In genomic region chr11:69666752-69667536, GRCh38 we compare ENCODE assay signal across 21 cellular contexts. TPM values are rescaled to one million over a fixed set of nuclear protein-coding genes. Genes with fewer than 3 reads are reported as not detected.
"Had no signal": no experiment of that assay in that cellular context is flagged by ENCODE, and none has a peak within 500 bp of the region (broad histone marks: within the 10 kb centered on the region; RNA-seq: fewer than 3 reads in every experiment).

No MANE protein-coding gene starts in this region.

- H3K4me3 ChIP-seq: left ventricle myocardium inferior, SJCRH30, stomach, testis, upper lobe of left lung had no signal

- H3K27me3 ChIP-seq: SJCRH30, stomach, testis, upper lobe of left lung had no signal

- ATAC-seq: activated CD8-positive, alpha-beta memory T cell treated with anti-CD3 and anti-CD28 coated beads, Interleukin-2, amount 10 ng/mL, durations not matched to agents 7 days and 5 days; activated T-cell treated with anti-CD3 and anti-CD28 coated beads, Interleukin-2, amount 50 U/mL, for 72 hours; effector memory CD8-positive, alpha-beta T cell; sciatic nerve had no signal

- H3K27ac ChIP-seq: epithelial cell of prostate, left ventricle myocardium inferior, SJCRH30, stomach, testis, upper lobe of left lung had no signal

- DNase-seq: activated CD4-positive, alpha-beta T cell treated with anti-CD3 and anti-CD28 coated beads for 1 hour; activated CD4-positive, alpha-beta T cell treated with anti-CD3 and anti-CD28 coated beads, Interleukin-2, amount 50 U/mL, for 48 hours; activated CD8-positive, alpha-beta memory T cell treated with anti-CD3 and anti-CD28 coated beads, Interleukin-2, amount 10 ng/mL, durations not matched to agents 7 days and 5 days; activated naive CD8-positive, alpha-beta T cell treated with anti-CD3 and anti-CD28 coated beads for 36 hours; activated T-cell treated with anti-CD3 and anti-CD28 coated beads, Interleukin-2, amount 50 U/mL, for 72 hours; amygdala; cerebellar nuclear complex; effector memory CD8-positive, alpha-beta T cell; hippocampal formation; left ventricle myocardium inferior; SJCRH30; stimulated activated CD4-positive, alpha-beta T cell treated with anti-CD3 and anti-CD28 coated beads, Interleukin-1b, Interleukin-23, amount 100 ng/mL, for 48 hours; stomach; T-helper 9 cell; testis had no signal

- H3K9me3 ChIP-seq: left ventricle myocardium inferior, SJCRH30, stomach, testis, upper lobe of left lung had no signal

RNA-seq across cellular contexts. Expression of gene FGF19, which starts 36.9 kb away (rescaled TPM):
- total RNA-seq: activated CD8-positive, alpha-beta memory T cell treated with anti-CD3 and anti-CD28 coated beads, Interleukin-2, amount 10 ng/mL, durations not matched to agents 7 days and 5 days; activated naive CD8-positive, alpha-beta T cell treated with anti-CD3 and anti-CD28 coated beads for 36 hours; kidney epithelial cell; left ventricle myocardium inferior; omental fat pad; pulmonary artery endothelial cell; sciatic nerve; SJCRH30; stomach had no signal
- polyA plus RNA-seq: stomach had no signal
